ENCODE assay signal across 8 cellular contexts in the genomic region with DNA sequence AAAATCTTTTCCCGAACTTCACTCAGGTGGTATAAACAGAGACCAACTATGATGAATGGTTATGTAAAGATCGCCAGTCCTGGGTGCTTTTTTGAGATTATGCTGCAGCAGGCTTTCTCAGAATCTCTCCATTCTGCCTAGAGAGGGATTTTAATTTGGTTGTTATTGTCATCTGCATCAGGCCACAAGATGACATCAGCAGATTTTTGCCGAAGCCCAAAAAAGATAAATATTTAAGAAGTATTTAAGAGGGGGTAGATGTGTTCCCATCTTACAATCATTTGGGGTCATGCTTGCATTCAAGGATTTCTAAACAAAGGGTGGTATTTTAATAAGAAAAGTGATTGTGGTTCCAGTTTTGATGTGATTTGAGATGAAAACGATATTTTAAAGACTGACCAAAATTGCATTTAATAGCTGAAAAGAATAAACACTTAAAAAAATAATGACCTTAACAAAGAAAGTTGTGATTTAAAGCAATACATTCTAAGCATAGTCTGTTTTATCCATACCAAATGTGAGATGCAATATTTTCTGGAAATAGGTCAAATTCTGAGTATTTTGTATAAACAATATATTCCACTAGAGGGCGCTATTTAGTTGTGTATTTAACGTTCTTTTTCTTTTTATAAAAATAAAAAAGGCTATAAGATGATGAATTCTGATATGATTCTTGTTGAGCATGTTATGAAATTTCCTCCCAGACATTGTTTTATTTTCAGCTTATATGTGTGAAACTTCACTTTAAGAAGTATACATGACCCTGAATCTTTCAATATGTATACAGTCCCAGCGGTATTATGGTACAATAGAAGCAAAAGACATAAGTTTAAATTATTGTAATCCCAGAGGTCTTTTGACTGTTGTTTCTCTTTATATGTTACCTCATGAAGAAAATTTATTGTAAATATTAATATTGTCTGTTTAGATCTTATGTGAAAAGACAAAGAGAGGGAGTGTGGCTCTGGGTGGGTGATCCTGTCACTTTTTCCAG. TPM values are rescaled to one million over a fixed set of nuclear protein-coding genes. Genes with fewer than 3 reads are reported as not detected.
DNase-seq lines count a peak whose midpoint lies in the region; ATAC-seq, FAIRE-seq and TF ChIP-seq lines count a peak whose summit lies in the region.

No MANE protein-coding gene starts in this region.

- H4K8ac ChIP-seq in IMR-90 (ENCODE audit: low read depth in 2 of 2, low read length in 2 of 2) = no peak overlapping the region

- no peaks in the 10 kb centered on the region for H3K79me1 ChIP-seq in IMR-90 (ENCODE audit: low read depth in 1 of 2, low read length in 2 of 2)

- H3K36me3 ChIP-seq in IMR-90 (ENCODE audit: control insufficient read depth, insufficient read depth, low read length) = no peaks in the 10 kb centered on the region

- no CpG with 5 or more reads among the region's 7 CpGs for WGBS in IMR-90 (ENCODE audit: extremely low coverage in 2 of 2, insufficient read length in 1 of 2), 2 experiments

- in situ Hi-C loops in IMR-90 (cut with MboI; ENCODE audit: low sequenced_read_pairs) = loop anchor here (25.0 kb wide), 1 partner anchor 1745 kb away; no protein-coding TSS in a partner anchor

- no peaks in the 10 kb centered on the region for H3K9me3 Mint-ChIP-seq in glutamatergic neuron (ENCODE audit: unreplicated experiment)

- FAIRE-seq in urothelium cell line (lab: Jason Lieb, UNC) = no peak

- no peaks in the 10 kb centered on the region for H4K20me1 ChIP-seq in IMR-90 (ENCODE audit: insufficient read depth, low read length)

- H3K9ac ChIP-seq in IMR-90 (ENCODE audit: low read depth, low read length) = no peak overlapping the region

- POLR2A ChIA-PET in IMR-90 (lab: Charles Lee; ENCODE audit: unreplicated experiment) = no interaction called here

- H3K27ac ChIP-seq in IMR-90 (ENCODE audit: insufficient read depth, low read length) = no peak overlapping the region

- DNase-seq in CD1c-positive myeloid dendritic cell (ENCODE audit: extremely low spot score) (peak; percentile 67), IMR-90 (peak; percentile 11), SK-N-DZ (ENCODE audit: low spot score) (peak; percentile 34), glutamatergic neuron (no peak), urothelium cell line (ENCODE audit: low spot score) (peak; percentile 30), NCI-H128 (lab: John Stamatoyannopoulos, UW; ENCODE audit: unreplicated experiment) (no peak)

- H3K27ac Mint-ChIP-seq in glutamatergic neuron (ENCODE audit: unreplicated experiment) = no peak overlapping the region

- dilution Hi-C loops in IMR-90 (cut with HindIII; ENCODE audit: low sequenced_read_pairs, unreplicated experiment) = no loop called here

- no peak overlapping the region for H3K18ac ChIP-seq in IMR-90 (ENCODE audit: low read depth, low read length)

- H2BK5ac ChIP-seq in IMR-90 (ENCODE audit: low read depth, low read length, poor library complexity, severe bottlenecking) = no peak overlapping the region

- no peak overlapping the region for H2BK20ac ChIP-seq in IMR-90 (ENCODE audit: low read depth, low read length)

- H2AK9ac ChIP-seq in IMR-90 (replicated peaks; ENCODE audit: low read depth, low read length, poor library complexity) = no peak overlapping the region

- no peak overlapping the region for H3K4ac ChIP-seq in IMR-90 (ENCODE audit: low read depth, low read length)

- TF ChIP-seq CTCF in IMR-90 (conservative IDR thresholded peaks at IDR 0.05; ENCODE audit: low read depth, low read length) (peak; percentile 54), glutamatergic neuron (IDR thresholded peaks at IDR 0.05; ENCODE audit: partially characterized antibody, unreplicated experiment) (peak; percentile 96)

- H2BK15ac ChIP-seq in IMR-90 (ENCODE audit: low read depth, low read length) = no peak overlapping the region

- H2BK120ac ChIP-seq in IMR-90 (ENCODE audit: low read depth, low read length) = no peak overlapping the region

- no peaks in the 10 kb centered on the region for H3K4me1 Mint-ChIP-seq in glutamatergic neuron (ENCODE audit: low read depth, unreplicated experiment)

- CTCF ChIA-PET in IMR-90 (lab: Yijun Ruan, JAX) = interaction anchor here (1.6 kb wide), 1 partner anchor 12 kb away, joined by 5 read pairs; no protein-coding TSS in a partner anchor

- no peak overlapping the region for H3K23ac ChIP-seq in IMR-90 (ENCODE audit: low read depth, low read length)

- H3K4me3 Mint-ChIP-seq in glutamatergic neuron (ENCODE audit: unreplicated experiment) = no peak overlapping the region

- BruUV-seq in IMR-90 (replicated peaks; lab: Mats Ljungman, UMichigan) = no TSS peak

- H4K5ac ChIP-seq in IMR-90 (ENCODE audit: low read depth, low read length) = no peak overlapping the region

- no peaks in the 10 kb centered on the region for H3K36me3 Mint-ChIP-seq in glutamatergic neuron (ENCODE audit: unreplicated experiment)

- no peak overlapping the region for H2AFZ ChIP-seq in IMR-90 (replicated peaks; ENCODE audit: low read length, poor library complexity)

- no peaks in the 10 kb centered on the region for H3K9me1 ChIP-seq in IMR-90 (ENCODE audit: insufficient read depth, low read length)

- H3K4me3 ChIP-seq in IMR-90 (ENCODE audit: insufficient read depth, low read depth, low read length) = no peak overlapping the region

- no peak overlapping the region for H2AK5ac ChIP-seq in IMR-90 (ENCODE audit: low read depth, low read length)

- no peak for TF ChIP-seq POLR2A in IMR-90 (IDR thresholded peaks at IDR 0.05; ENCODE audit: low read depth, low read length)

- H3K14ac ChIP-seq in IMR-90 (replicated peaks; ENCODE audit: low read depth, low read length) = no peak overlapping the region

- H3K56ac ChIP-seq in IMR-90 (ENCODE audit: extremely low read depth, insufficient read depth, low read length) = no peak overlapping the region

- intact Hi-C loops in IMR-90 (cut with micrococcal nuclease) = loop anchor here (1.0 to 2.0 kb wide), 2 partner anchors 137 to 1304 kb away; no protein-coding TSS in a partner anchor

- H3K4me1 ChIP-seq in IMR-90 (ENCODE audit: control insufficient read depth, insufficient read depth, low read length) = no peaks in the 10 kb centered on the region

- H4K91ac ChIP-seq in IMR-90 (ENCODE audit: insufficient read depth, low read depth, low read length) = no peak overlapping the region

- H3K4me2 ChIP-seq in IMR-90 (ENCODE audit: low read depth, low read length) = no peak overlapping the region

- peak; percentile 38 for TF ChIP-seq RAD21 in IMR-90 (IDR thresholded peaks at IDR 0.05; ENCODE audit: low read length)

- no peaks in the 10 kb centered on the region for H3K27me3 Mint-ChIP-seq in glutamatergic neuron (ENCODE audit: unreplicated experiment)

- H3K27me3 ChIP-seq in IMR-90 (ENCODE audit: control insufficient read depth, insufficient read depth, low read length) = no peaks in the 10 kb centered on the region; the same call in 1 of the 2 replicates

- H3K9me3 ChIP-seq in IMR-90 (ENCODE audit: control insufficient read depth, insufficient read depth, low read length) = no peaks in the 10 kb centered on the region

- ATAC-seq in IMR-90 (ENCODE audit: low read depth) (no peak), HG02870 (IDR thresholded peaks at IDR 0.05; ENCODE audit: unreplicated experiment) (no peak), HG02571 (IDR thresholded peaks at IDR 0.05; ENCODE audit: unreplicated experiment) (no peak)

TF ChIP-seq in IMR-90, 13 proteins besides CTCF, POLR2A, EP300 and RAD21:
- TF ChIP-seq FOS (IDR thresholded peaks at IDR 0.05; ENCODE audit: low read depth, low read length) (no peak), SMC3 (IDR thresholded peaks at IDR 0.05; ENCODE audit: low read depth, low read length) (peak; percentile 41; the same call in 1 of the 2 replicates)

RNA-seq across cellular contexts. Expression of gene ZFP64, which starts 51.0 kb away (rescaled TPM):
- total RNA-seq in IMR-90 (2012; rRNA removed) = 13.3 and 14.3 TPM in 2 replicates
- polyA plus RNA-seq in IMR-90 (2012; rRNA removed) = 15.1 and 17.1 TPM in 2 replicates
- polyA plus RNA-seq in IMR-90 (2012; cell fraction: cytosol; rRNA removed) = 14.1 and 18.0 TPM in 2 replicates
- 10.8 and 15.0 TPM in 2 replicates for polyA plus RNA-seq in IMR-90 (2012; cell fraction: nucleus; rRNA removed; ENCODE audit: low replicate concordance)
- polyA plus RNA-seq in SK-N-DZ (2014; cell fraction: cytosol; rRNA removed) = 18.1 and 21.8 TPM in 2 replicates
- 13.1 and 18.1 TPM in 2 replicates for polyA plus RNA-seq in SK-N-DZ (2014; cell fraction: nucleus; rRNA removed)
- 39.1 TPM for total RNA-seq in glutamatergic neuron (ENCODE audit: unreplicated experiment)

Comparison
In these comparisons a context has a peak if more than half of its experiments do, and no peak if none do; other contexts are left out.
1. DNase-seq: peak in CD1c-positive myeloid dendritic cell (single experiment), IMR-90 (single experiment), SK-N-DZ (single experiment) and urothelium cell line (single experiment); none in glutamatergic neuron (single experiment) and NCI-H128 (single experiment).